In genomic region chr17:44354582-44355309, GRCh38 we compare ENCODE assay signal across 8 cellular contexts. TPM values are rescaled to one million over a fixed set of nuclear protein-coding genes. Genes with fewer than 3 reads are reported as not detected.
A peak's percentile ranks its signal among the peaks of the same experiment; 100 is the strongest.
DNase-seq lines count a peak whose midpoint lies in the region; TF ChIP-seq lines count a peak whose summit lies in the region.

No MANE protein-coding gene starts in this region.

- DNase-seq in GM23248 (peak; percentile 53), esophagus muscularis mucosa (ENCODE audit: extremely low spot score) (no peak), PC-9 (no peak), SIG-M5 (lab: John Stamatoyannopoulos, UW) (no peak), A172 (ENCODE audit: low spot score) (no peak), cerebellum (ENCODE audit: low spot score) (no peak)
- peak; percentile 61 for DNase-seq in activated CD4-positive, alpha-beta memory T cell treated with anti-CD3 and anti-CD28 coated beads for 36 hours
- peak; percentile 20 to 49 for DNase-seq in stimulated activated CD4-positive, alpha-beta T cell treated with anti-CD3 and anti-CD28 coated beads, Interleukin-1b, Interleukin-23, amount 100 ng/mL, for 1 hour (ENCODE audit: low read depth in 2 of 2)

- H3K36me3 Mint-ChIP-seq in activated CD4-positive, alpha-beta memory T cell treated with anti-CD3 and anti-CD28 coated beads for 36 hours: peaks cover 11% of the 10 kb centered on the region

- H4K20me1 ChIP-seq in GM23248 (ENCODE audit: insufficient read depth): no peaks in the 10 kb centered on the region
- 0 out of 2 replicates have a peak, but pooled peaks cover 3% of the 10 kb centered on the region for H4K20me1 ChIP-seq in PC-9 (ENCODE audit: insufficient read depth)

- in situ Hi-C loops in GM23248 (cut with MboI): no loop called here

- no peaks in the 10 kb centered on the region for H3K27me3 ChIP-seq in GM23248 (replicated peaks; ENCODE audit: insufficient read depth)
- H3K27me3 ChIP-seq in esophagus muscularis mucosa: no peaks in the 10 kb centered on the region
- no peaks in the 10 kb centered on the region for H3K27me3 ChIP-seq in PC-9 (ENCODE audit: insufficient read depth, low read depth)

- CTCF ChIA-PET in activated CD4-positive, alpha-beta memory T cell treated with anti-CD3 and anti-CD28 coated beads for 36 hours (lab: Charles Lee): interaction anchor here (0.7 to 2.9 kb wide), 15 partner anchors 8 to 208 kb away, joined by 3 to 15 read pairs (median 5); partner anchors contain the start of genes FAM171A2 and GRN
- CTCF ChIA-PET in PC-9 (lab: Charles Lee): no interaction called here

- H3K9me2 ChIP-seq in GM23248 (ENCODE audit: insufficient read depth): no peaks in the 10 kb centered on the region
- H3K9me2 ChIP-seq in PC-9 (ENCODE audit: insufficient read depth): no peaks in the 10 kb centered on the region

- H3K27me3 Mint-ChIP-seq in activated CD4-positive, alpha-beta memory T cell treated with anti-CD3 and anti-CD28 coated beads for 36 hours: no peaks in the 10 kb centered on the region

- H3K4me3 ChIP-seq in GM23248 (no peak overlapping the region; the same call in 1 of the 2 replicates), esophagus muscularis mucosa (peak overlapping the region in 3 of 4 donors; percentile 48 to 61 (median 51)), PC-9 (no peak overlapping the region)

- H3F3A ChIP-seq in GM23248 (ENCODE audit: insufficient read depth): no peaks in the 10 kb centered on the region
- no peaks in the 10 kb centered on the region for H3F3A ChIP-seq in PC-9 (ENCODE audit: insufficient read depth, low read depth)

- no peak for TF ChIP-seq POLR2A in esophagus muscularis mucosa (IDR thresholded peaks at IDR 0.05; ENCODE audit: low read depth)

- H3K36me3 ChIP-seq in GM23248 (ENCODE audit: low read depth) (no peaks in the 10 kb centered on the region), esophagus muscularis mucosa (peaks cover 22 to 36% (median 35%) of the 10 kb centered on the region in 4 donors), PC-9 (ENCODE audit: low read depth) (no peaks in the 10 kb centered on the region)

- POLR2A ChIA-PET in activated CD4-positive, alpha-beta memory T cell treated with anti-CD3 and anti-CD28 coated beads for 36 hours (lab: Charles Lee): interaction anchor here (1.0 kb wide), 1 partner anchor 9 kb away, joined by 3 read pairs; the partner anchor contains the start of gene GRN
- POLR2A ChIA-PET in PC-9 (lab: Charles Lee; ENCODE audit: unreplicated experiment): no interaction called here

- peaks cover 7% of the 10 kb centered on the region for H3K4me1 Mint-ChIP-seq in activated CD4-positive, alpha-beta memory T cell treated with anti-CD3 and anti-CD28 coated beads for 36 hours (ENCODE audit: low read depth)

- H3K4me2 ChIP-seq in GM23248 (ENCODE audit: unreplicated experiment): no peak overlapping the region
- no peak overlapping the region for H3K4me2 ChIP-seq in PC-9

- no peaks in the 10 kb centered on the region for H3K9me3 Mint-ChIP-seq in activated CD4-positive, alpha-beta memory T cell treated with anti-CD3 and anti-CD28 coated beads for 36 hours

- H3K4me1 ChIP-seq in GM23248 (ENCODE audit: insufficient read depth) (no peaks in the 10 kb centered on the region), esophagus muscularis mucosa (peaks cover 0 to 10% (median 7%) of the 10 kb centered on the region in 4 donors), PC-9 (replicated peaks; ENCODE audit: insufficient read depth) (no peaks in the 10 kb centered on the region)

- H2AFZ ChIP-seq in GM23248 (no peak overlapping the region), PC-9 (no peak overlapping the region)

- intact Hi-C loops in activated CD4-positive, alpha-beta memory T cell treated with anti-CD3 and anti-CD28 coated beads for 36 hours (cut with micrococcal nuclease): no loop called here
- intact Hi-C loops in esophagus muscularis mucosa (cut with DNase I) (no loop called here), PC-9 (cut with micrococcal nuclease; ENCODE audit: unreplicated experiment) (no loop called here)

- H3K79me2 ChIP-seq in GM23248 (ENCODE audit: insufficient read depth) (no peaks in the 10 kb centered on the region), PC-9 (ENCODE audit: low read depth) (no peaks in the 10 kb centered on the region)

- TF ChIP-seq EP300 in esophagus muscularis mucosa (IDR thresholded peaks at IDR 0.05): no peak

- no peaks in the 10 kb centered on the region for H3K9me3 ChIP-seq in GM23248 (ENCODE audit: low read depth)
- no peaks in the 10 kb centered on the region for H3K9me3 ChIP-seq in esophagus muscularis mucosa
- H3K9me3 ChIP-seq in PC-9 (ENCODE audit: insufficient read depth, low read depth): no peaks in the 10 kb centered on the region

- peak overlapping the region; percentile 63 for H3K4me3 Mint-ChIP-seq in activated CD4-positive, alpha-beta memory T cell treated with anti-CD3 and anti-CD28 coated beads for 36 hours

- H3K27ac Mint-ChIP-seq in activated CD4-positive, alpha-beta memory T cell treated with anti-CD3 and anti-CD28 coated beads for 36 hours: no peak overlapping the region

- no peak overlapping the region for H3K9ac ChIP-seq in GM23248

- peak in 1 of 3 experiments; percentile 35 for TF ChIP-seq CTCF in esophagus muscularis mucosa (IDR thresholded peaks at IDR 0.05)
- no peak for TF ChIP-seq CTCF in PC-9 (conservative IDR thresholded peaks at IDR 0.05)

- 17 to 22% methylated on average over 40 to 67 of the region's 67 CpGs for WGBS in GM23248 (ENCODE audit: low coverage in 1 of 2, low lambda C conversion rate in 2 of 2, missing lambda C conversion rate in 2 of 2), 2 experiments
- 73% methylated on average over 26 of the region's 67 CpGs for WGBS in esophagus muscularis mucosa

- no peak overlapping the region for H3K27ac ChIP-seq in GM23248
- H3K27ac ChIP-seq in esophagus muscularis mucosa (replicated peaks in 1 of 4): no peak overlapping the region
- H3K27ac ChIP-seq in PC-9: no peak overlapping the region

- BruUV-seq in PC-9 (replicated peaks; lab: Mats Ljungman, UMichigan): no TSS peak

RNA-seq across cellular contexts. Expression of gene FAM171A2, which starts 8.9 kb away (rescaled TPM):
- total RNA-seq in GM23248 (2014; rRNA removed; shearing (Covaris generic)): 4.6 and 4.8 TPM in 2 replicates
- 0.25 and 0.46 TPM in 2 replicates for polyA plus RNA-seq in GM23248 (2016; fragmentation: Nextera tagmentation; extraction: Ambion mirVana)
- under 1 TPM; 0.19 to 0.21 TPM for total RNA-seq in activated CD4-positive, alpha-beta memory T cell treated with anti-CD3 and anti-CD28 coated beads for 36 hours
- total RNA-seq in esophagus muscularis mucosa (1 to 10 TPM in 2 of 4 donors, under 1 TPM in 2; 0.42 to 2.0 (median 1.2) TPM), PC-9 (2021) (8.3 and 11.8 TPM in 2 replicates), cerebellum (29.8 TPM)
- 24.5 and 31.1 TPM in 2 replicates for total RNA-seq in A172 (2014; rRNA removed; shearing (Covaris generic))

RNA-seq across cellular contexts. Expression of gene GRN, which starts 9.6 kb away (rescaled TPM):
- 326 and 410 TPM in 2 replicates for total RNA-seq in GM23248 (2014; rRNA removed; shearing (Covaris generic))
- 440 and 446 TPM in 2 replicates for polyA plus RNA-seq in GM23248 (2016; fragmentation: Nextera tagmentation; extraction: Ambion mirVana)
- 10 to 100 TPM; 59.7 to 62.4 TPM for total RNA-seq in activated CD4-positive, alpha-beta memory T cell treated with anti-CD3 and anti-CD28 coated beads for 36 hours
- total RNA-seq in esophagus muscularis mucosa (100 to 1,000 TPM; 169 to 313 (median 260) TPM), PC-9 (2021) (226 and 413 TPM in 2 replicates), cerebellum (58.5 TPM)
- total RNA-seq in A172 (2014; rRNA removed; shearing (Covaris generic)): 285 and 293 TPM in 2 replicates

RNA-seq across cellular contexts. Expression of gene SLC25A39, which starts 30.1 kb away (rescaled TPM):
- total RNA-seq in GM23248 (2014; rRNA removed; shearing (Covaris generic)): 96.1 and 118 TPM in 2 replicates
- 117 TPM in 2 replicates for polyA plus RNA-seq in GM23248 (2016; fragmentation: Nextera tagmentation; extraction: Ambion mirVana)
- total RNA-seq in activated CD4-positive, alpha-beta memory T cell treated with anti-CD3 and anti-CD28 coated beads for 36 hours: 100 to 1,000 TPM; 121 to 122 TPM
- total RNA-seq in esophagus muscularis mucosa: 10 to 100 TPM; 41.1 to 69.0 (median 56.8) TPM
- total RNA-seq in PC-9 (2021): 164 and 204 TPM in 2 replicates
- 190 and 199 TPM in 2 replicates for total RNA-seq in A172 (2014; rRNA removed; shearing (Covaris generic))
- total RNA-seq in cerebellum: 30.9 TPM

RNA-seq across cellular contexts. Expression of gene ITGA2B, which starts 34.7 kb away (rescaled TPM):
- not detected in 2 replicates for total RNA-seq in GM23248 (2014; rRNA removed; shearing (Covaris generic))
- polyA plus RNA-seq in GM23248 (2016; fragmentation: Nextera tagmentation; extraction: Ambion mirVana): not detected in 2 replicates
- total RNA-seq in activated CD4-positive, alpha-beta memory T cell treated with anti-CD3 and anti-CD28 coated beads for 36 hours: 1 to 10 TPM; 1.0 to 1.4 TPM
- total RNA-seq in esophagus muscularis mucosa: 1 to 10 TPM in 2 of 4 donors, under 1 TPM in 2; 0.42 to 1.7 (median 1.0) TPM
- 5.7 TPM in 2 replicates for total RNA-seq in PC-9 (2021)
- 0.05 and 0.36 TPM in 2 replicates for total RNA-seq in A172 (2014; rRNA removed; shearing (Covaris generic))
- total RNA-seq in cerebellum: 4.7 TPM

RNA-seq across cellular contexts. Expression of gene RUNDC3A, which starts 46.3 kb away (rescaled TPM):
- total RNA-seq in GM23248 (2014; rRNA removed; shearing (Covaris generic)): 0.11 TPM in 1 of 2 replicates, not detected in the other
- polyA plus RNA-seq in GM23248 (2016; fragmentation: Nextera tagmentation; extraction: Ambion mirVana): 0.24 TPM in 1 of 2 replicates, not detected in the other
- not detected for total RNA-seq in activated CD4-positive, alpha-beta memory T cell treated with anti-CD3 and anti-CD28 coated beads for 36 hours
- total RNA-seq in esophagus muscularis mucosa (1 to 10 TPM in 3 of 4 donors, under 1 TPM in 1; 0.42 to 2.8 (median 1.7) TPM), PC-9 (2021) (not detected in 2 replicates), cerebellum (40.3 TPM)
- total RNA-seq in A172 (2014; rRNA removed; shearing (Covaris generic)): 0.86 TPM in 1 of 2 replicates, not detected in the other

Comparison
In these comparisons a context has a peak if more than half of its experiments do, and no peak if none do; other contexts are left out.
1. DNase-seq: peak in GM23248 (single experiment), activated CD4-positive, alpha-beta memory T cell treated with anti-CD3 and anti-CD28 coated beads for 36 hours (single experiment) and stimulated activated CD4-positive, alpha-beta T cell treated with anti-CD3 and anti-CD28 coated beads, Interleukin-1b, Interleukin-23, amount 100 ng/mL, for 1 hour (2 of 2); none in esophagus muscularis mucosa (single experiment), PC-9 (0 of 2), SIG-M5 (single experiment), A172 (single experiment) and cerebellum (single experiment).
2. H3K4me3 ChIP-seq: peak in esophagus muscularis mucosa (3 of 4); none in GM23248 (single experiment) and PC-9 (single experiment).